Comparison of ENCODE assay signal across 6 cellular contexts in the genomic region with DNA sequence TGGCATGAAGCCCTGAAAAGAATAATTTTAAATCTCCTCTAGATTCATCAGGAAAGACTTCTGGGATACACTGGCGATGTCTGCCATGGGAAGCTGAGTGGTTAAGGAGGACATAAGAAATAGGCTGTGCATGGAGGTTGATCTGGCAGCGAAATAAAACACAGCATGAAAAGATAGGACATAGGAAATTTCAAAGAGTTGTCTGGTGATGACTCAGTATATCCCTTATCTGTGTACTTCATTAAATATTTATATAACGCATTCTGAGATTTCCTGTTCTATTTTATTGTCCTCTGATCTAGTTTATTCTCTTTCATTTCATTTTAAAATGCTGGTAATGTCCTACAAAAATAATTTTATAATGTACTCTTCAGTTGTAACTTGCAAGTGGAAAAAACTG.
"Had no signal": no experiment of that assay in that cellular context is flagged by ENCODE, and none has a peak within 500 bp of the region (broad histone marks: within the 10 kb centered on the region; RNA-seq: fewer than 3 reads in every experiment).

No MANE protein-coding gene starts in this region.

- DNase-seq: H9, HCEC 1CT, KBM-7 had no signal

- H3K4me2 ChIP-seq: GM23338 had no signal

- H2AFZ ChIP-seq: GM23338 had no signal

- H3K4me3 ChIP-seq: GM23338 had no signal

- ATAC-seq: GM23338, HepG2 had no signal

- H3K27ac ChIP-seq: HL-60 had no signal
